ENCODE assay signal across 8 cellular contexts in genomic region chr1:8422439-8423133, GRCh38.
A peak's percentile ranks its signal among the peaks of the same experiment; 100 is the strongest.
DNase-seq lines count a peak whose midpoint lies in the region; ATAC-seq, FAIRE-seq and TF ChIP-seq lines count a peak whose summit lies in the region.

No MANE protein-coding gene starts in this region.

- H3K4me3 ChIP-seq in astrocyte (ENCODE audit: insufficient read depth, low read depth, low read length): peak overlapping the region; percentile 87
- H3K4me3 ChIP-seq in iPS-15b (ENCODE audit: low read depth, low read length): peak overlapping the region; percentile 77

- H3K4me1 Mint-ChIP-seq in astrocyte (ENCODE audit: low read depth, unreplicated experiment): peaks cover 31% of the 10 kb centered on the region
- H3K4me1 Mint-ChIP-seq in stimulated activated naive CD8-positive, alpha-beta T cell treated with anti-CD3 and anti-CD28 coated beads, Interleukin-15, amount 100 ng/mL, for 72 hours: peaks cover 46% of the 10 kb centered on the region

- no peak for FAIRE-seq in astrocyte (lab: Jason Lieb, UNC)

- no peaks in the 10 kb centered on the region for H3K27me3 Mint-ChIP-seq in astrocyte (ENCODE audit: low read depth, unreplicated experiment)
- no peaks in the 10 kb centered on the region for H3K27me3 Mint-ChIP-seq in stimulated activated naive CD8-positive, alpha-beta T cell treated with anti-CD3 and anti-CD28 coated beads, Interleukin-15, amount 100 ng/mL, for 72 hours

- H3K27ac Mint-ChIP-seq in astrocyte (ENCODE audit: unreplicated experiment): no peak overlapping the region
- H3K27ac Mint-ChIP-seq in stimulated activated naive CD8-positive, alpha-beta T cell treated with anti-CD3 and anti-CD28 coated beads, Interleukin-15, amount 100 ng/mL, for 72 hours: peak overlapping the region; percentile 87 to 94

- peaks cover 2% of the 10 kb centered on the region for H3K36me3 Mint-ChIP-seq in astrocyte (ENCODE audit: low read depth, unreplicated experiment)

- H2AFZ ChIP-seq in astrocyte (ENCODE audit: low read depth, low read length): peak overlapping the region; percentile 28

- no peak for ATAC-seq in stimulated activated naive CD8-positive, alpha-beta T cell treated with anti-CD3 and anti-CD28 coated beads, Interleukin-15, amount 100 ng/mL, for 72 hours
- ATAC-seq in GM21619 (IDR thresholded peaks at IDR 0.05; ENCODE audit: unreplicated experiment) (no peak), HG03196 (IDR thresholded peaks at IDR 0.05; ENCODE audit: unreplicated experiment) (no peak)

- peaks cover 58% of the 10 kb centered on the region for H3K79me2 ChIP-seq in astrocyte (ENCODE audit: insufficient read depth, low read length)

- H3K27ac ChIP-seq in astrocyte (ENCODE audit: low read depth, low read length): peak overlapping the region; percentile 82

- H3K36me3 ChIP-seq in astrocyte (ENCODE audit: insufficient read depth, low read length) (peaks cover 28% of the 10 kb centered on the region), iPS-15b (ENCODE audit: control insufficient read depth, insufficient read depth, low read length) (no peaks in the 10 kb centered on the region)

- peak overlapping the region; percentile 93 for H3K9ac ChIP-seq in astrocyte (ENCODE audit: low read length)
- H3K9ac ChIP-seq in iPS-15b (ENCODE audit: low read depth, low read length): peak overlapping the region; percentile 71

- no peaks in the 10 kb centered on the region for H3K9me3 Mint-ChIP-seq in astrocyte (ENCODE audit: unreplicated experiment)
- H3K9me3 Mint-ChIP-seq in stimulated activated naive CD8-positive, alpha-beta T cell treated with anti-CD3 and anti-CD28 coated beads, Interleukin-15, amount 100 ng/mL, for 72 hours: no peaks in the 10 kb centered on the region

- H3K27me3 ChIP-seq in astrocyte (ENCODE audit: insufficient read depth, low read length): no peaks in the 10 kb centered on the region
- H3K27me3 ChIP-seq in iPS-15b (ENCODE audit: control insufficient read depth, insufficient read depth, low read length): no peaks in the 10 kb centered on the region

- H3K4me1 ChIP-seq in astrocyte (ENCODE audit: insufficient read depth, low read length) (peaks cover 20% of the 10 kb centered on the region), iPS-15b (ENCODE audit: control insufficient read depth, insufficient read depth, low read length) (peaks cover 34% of the 10 kb centered on the region)

- H3K4me3 Mint-ChIP-seq in astrocyte (ENCODE audit: unreplicated experiment): no peak overlapping the region
- H3K4me3 Mint-ChIP-seq in stimulated activated naive CD8-positive, alpha-beta T cell treated with anti-CD3 and anti-CD28 coated beads, Interleukin-15, amount 100 ng/mL, for 72 hours: no peak overlapping the region

- TF ChIP-seq CTCF in astrocyte (IDR thresholded peaks at IDR 0.05; ENCODE audit: insufficient read depth, low read depth, low read length): no peak

- no peaks in the 10 kb centered on the region for H3K9me3 ChIP-seq in astrocyte (ENCODE audit: insufficient read depth, low read depth, low read length)
- no peaks in the 10 kb centered on the region for H3K9me3 ChIP-seq in iPS-15b (ENCODE audit: control insufficient read depth, insufficient read depth, low read length)

- H3K4me2 ChIP-seq in astrocyte (ENCODE audit: low read length): peak overlapping the region; percentile 93

- peaks cover 50% of the 10 kb centered on the region for H4K20me1 ChIP-seq in astrocyte (ENCODE audit: insufficient read depth, low read length)

- DNase-seq in activated T-cell treated with anti-CD3 and anti-CD28 coated beads for 24 hours (ENCODE audit: low read depth): peak; percentile 9
- DNase-seq in activated T-cell treated with anti-CD3 and anti-CD28 coated beads for 4 hours: no peak
- DNase-seq in astrocyte (ENCODE audit: low read depth): peak; percentile 36
- no peak for DNase-seq in stimulated activated naive CD8-positive, alpha-beta T cell treated with anti-CD3 and anti-CD28 coated beads, Interleukin-15, amount 100 ng/mL, for 72 hours
- no peak for DNase-seq in SHP77 (lab: John Stamatoyannopoulos, UW)

Comparison
In these comparisons a context has a peak if more than half of its experiments do, and no peak if none do; other contexts are left out.
1. DNase-seq: peak in activated T-cell treated with anti-CD3 and anti-CD28 coated beads for 24 hours (single experiment) and astrocyte (single experiment); none in activated T-cell treated with anti-CD3 and anti-CD28 coated beads for 4 hours (single experiment), stimulated activated naive CD8-positive, alpha-beta T cell treated with anti-CD3 and anti-CD28 coated beads, Interleukin-15, amount 100 ng/mL, for 72 hours (0 of 2) and SHP77 (0 of 2).